Comparison of ENCODE assay signal across 27 cellular contexts in genomic region chr2:130767408-130767775, GRCh38. TPM values are rescaled to one million over a fixed set of nuclear protein-coding genes. Genes with fewer than 3 reads are reported as not detected.
"Had no signal": no experiment of that assay in that cellular context is flagged by ENCODE, and none has a peak within 500 bp of the region (broad histone marks: within the 10 kb centered on the region; RNA-seq: fewer than 3 reads in every experiment).

No MANE protein-coding gene starts in this region.

- H3K9ac ChIP-seq: neural progenitor cell, parathyroid adenoma had no signal

- H3K4me3 ChIP-seq: lung, neural progenitor cell, tibial nerve, uterus had no signal

- H3K36me3 ChIP-seq: neural progenitor cell, tibial nerve, uterus had no signal

- FAIRE-seq: TTC549 had no signal

- H3K4me3 Mint-ChIP-seq: activated CD4-positive, alpha-beta T cell treated with anti-CD3 and anti-CD28 coated beads, Interleukin-2, amount 10 ng/mL, durations not matched to agents 24 days and 14 days; effector memory CD8-positive, alpha-beta T cell; immature natural killer cell; naive B cell had no signal

- H3K27me3 ChIP-seq: neural progenitor cell, tibial nerve, uterus had no signal

- H3K4me1 ChIP-seq: neural progenitor cell, parathyroid adenoma, tibial nerve, uterus had no signal

- H3K79me2 ChIP-seq: parathyroid adenoma had no signal

- ATAC-seq: effector memory CD8-positive, alpha-beta T cell; left cardiac atrium had no signal

- H3K27ac ChIP-seq: epithelial cell of prostate, neural progenitor cell, parathyroid adenoma, tibial nerve, uterus had no signal

- H3K4me1 Mint-ChIP-seq: activated CD4-positive, alpha-beta T cell treated with anti-CD3 and anti-CD28 coated beads, Interleukin-2, amount 10 ng/mL, durations not matched to agents 24 days and 14 days; immature natural killer cell; naive B cell; neural progenitor cell had no signal

- H3K27ac Mint-ChIP-seq: activated CD4-positive, alpha-beta T cell treated with anti-CD3 and anti-CD28 coated beads, Interleukin-2, amount 10 ng/mL, durations not matched to agents 24 days and 14 days; effector memory CD8-positive, alpha-beta T cell; immature natural killer cell; naive B cell; neural progenitor cell had no signal

- H3K9me3 Mint-ChIP-seq: activated CD4-positive, alpha-beta T cell treated with anti-CD3 and anti-CD28 coated beads, Interleukin-2, amount 10 ng/mL, durations not matched to agents 24 days and 14 days; effector memory CD8-positive, alpha-beta T cell; immature natural killer cell had no signal

- H3K36me3 Mint-ChIP-seq: immature natural killer cell, naive B cell, neural progenitor cell had no signal

- H3K9me3 ChIP-seq: tibial nerve, uterus had no signal

- H2AFZ ChIP-seq: neural progenitor cell, parathyroid adenoma had no signal

- H3K4me2 ChIP-seq: neural progenitor cell had no signal

- DNase-seq: activated CD4-positive, alpha-beta T cell treated with anti-CD3 and anti-CD28 coated beads, Interleukin-2, amount 10 ng/mL, durations not matched to agents 24 days and 14 days; activated CD4-positive, CD25-positive, alpha-beta regulatory T cell; activated CD8-positive, alpha-beta memory T cell treated with anti-CD3 and anti-CD28 coated beads for 24 hours; activated naive CD4-positive, alpha-beta T cell treated with Interleukin-2 at 50 U/mL for 16 hours; aorta; dermis blood vessel endothelial cell; effector memory CD8-positive, alpha-beta T cell; foreskin melanocyte; immature natural killer cell; left cardiac atrium; naive B cell; stimulated activated CD4-positive, alpha-beta T cell treated with anti-CD3 and anti-CD28 coated beads, Interleukin-15, amount 100 ng/mL, for 24 hours; stimulated activated CD4-positive, alpha-beta T cell treated with anti-CD3 and anti-CD28 coated beads, Interleukin-4, amount 100 ng/mL, for 1 hour; stimulated activated naive CD4-positive, alpha-beta T cell treated with Interleukin-2 at 50 U/mL for 16 hours; uterus had no signal

RNA-seq across cellular contexts. Expression of gene AMER3, which starts 12.1 kb away (rescaled TPM):
- total RNA-seq: activated CD4-positive, alpha-beta T cell treated with anti-CD3 and anti-CD28 coated beads, Interleukin-2, amount 10 ng/mL, durations not matched to agents 24 days and 14 days; aorta; chondrocyte; dermis blood vessel endothelial cell; fibroblast of lung; left cardiac atrium; mononuclear cell; renal cortical epithelial cell; skeletal muscle tissue; T-helper 2 cell treated with Interferon-gamma antibody and Interleukin-4, amounts not matched to agents 100 ng/mL and 5 ng/mL, for 36 hours; tibial nerve had no signal
- polyA plus RNA-seq: aorta, fibroblast of lung, immature natural killer cell, lung had no signal

RNA-seq across cellular contexts. Expression of gene GPR148, which starts 38.5 kb away (rescaled TPM):
- total RNA-seq: activated CD4-positive, alpha-beta T cell treated with anti-CD3 and anti-CD28 coated beads, Interleukin-2, amount 10 ng/mL, durations not matched to agents 24 days and 14 days; aorta; chondrocyte; dermis blood vessel endothelial cell; fibroblast of lung; left cardiac atrium; lung; mononuclear cell; skeletal muscle tissue; T-helper 2 cell treated with Interferon-gamma antibody and Interleukin-4, amounts not matched to agents 100 ng/mL and 5 ng/mL, for 36 hours; tibial nerve; uterus had no signal
- polyA plus RNA-seq: aorta, fibroblast of lung, immature natural killer cell, lung had no signal
